Comparison of ENCODE assay signal across 2 cellular contexts in the genomic region with DNA sequence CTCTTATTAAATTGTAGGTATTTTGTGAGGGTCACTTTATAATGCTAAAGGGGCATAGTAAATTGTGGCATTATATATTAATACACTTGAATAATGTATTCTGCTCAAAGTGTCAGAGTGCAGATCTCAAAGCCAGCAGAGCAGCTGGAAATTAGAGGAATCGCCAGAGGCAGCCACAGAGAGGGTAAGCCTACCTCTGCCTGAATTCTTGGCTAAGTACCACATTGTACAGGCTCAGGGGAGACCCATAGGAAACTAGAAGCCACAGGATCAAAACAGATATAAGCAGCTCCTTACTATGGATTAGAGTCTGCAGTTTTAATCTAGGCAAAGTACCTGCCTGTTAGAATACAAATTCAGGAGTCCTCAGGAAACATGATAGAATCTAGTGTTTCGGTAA.
TF ChIP-seq lines count a peak whose summit lies in the region.

No MANE protein-coding gene starts in this region.

TF ChIP-seq in SK-N-SH, 30 proteins besides CTCF, POLR2A, EP300 and RAD21 (continued from another document):
- TF ChIP-seq, protein P1, sequence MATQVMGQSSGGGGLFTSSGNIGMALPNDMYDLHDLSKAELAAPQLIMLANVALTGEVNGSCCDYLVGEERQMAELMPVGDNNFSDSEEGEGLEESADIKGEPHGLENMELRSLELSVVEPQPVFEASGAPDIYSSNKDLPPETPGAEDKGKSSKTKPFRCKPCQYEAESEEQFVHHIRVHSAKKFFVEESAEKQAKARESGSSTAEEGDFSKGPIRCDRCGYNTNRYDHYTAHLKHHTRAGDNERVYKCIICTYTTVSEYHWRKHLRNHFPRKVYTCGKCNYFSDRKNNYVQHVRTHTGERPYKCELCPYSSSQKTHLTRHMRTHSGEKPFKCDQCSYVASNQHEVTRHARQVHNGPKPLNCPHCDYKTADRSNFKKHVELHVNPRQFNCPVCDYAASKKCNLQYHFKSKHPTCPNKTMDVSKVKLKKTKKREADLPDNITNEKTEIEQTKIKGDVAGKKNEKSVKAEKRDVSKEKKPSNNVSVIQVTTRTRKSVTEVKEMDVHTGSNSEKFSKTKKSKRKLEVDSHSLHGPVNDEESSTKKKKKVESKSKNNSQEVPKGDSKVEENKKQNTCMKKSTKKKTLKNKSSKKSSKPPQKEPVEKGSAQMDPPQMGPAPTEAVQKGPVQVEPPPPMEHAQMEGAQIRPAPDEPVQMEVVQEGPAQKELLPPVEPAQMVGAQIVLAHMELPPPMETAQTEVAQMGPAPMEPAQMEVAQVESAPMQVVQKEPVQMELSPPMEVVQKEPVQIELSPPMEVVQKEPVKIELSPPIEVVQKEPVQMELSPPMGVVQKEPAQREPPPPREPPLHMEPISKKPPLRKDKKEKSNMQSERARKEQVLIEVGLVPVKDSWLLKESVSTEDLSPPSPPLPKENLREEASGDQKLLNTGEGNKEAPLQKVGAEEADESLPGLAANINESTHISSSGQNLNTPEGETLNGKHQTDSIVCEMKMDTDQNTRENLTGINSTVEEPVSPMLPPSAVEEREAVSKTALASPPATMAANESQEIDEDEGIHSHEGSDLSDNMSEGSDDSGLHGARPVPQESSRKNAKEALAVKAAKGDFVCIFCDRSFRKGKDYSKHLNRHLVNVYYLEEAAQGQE (IDR thresholded peaks at IDR 0.05; ENCODE audit: low read depth, low read length) = no peak

TF ChIP-seq in SK-N-SH treated with all-trans-retinoic acid at 6 μM for 48 hours, 23 proteins besides CTCF, POLR2A, EP300 and RAD21 (continued from another document):
- TF ChIP-seq, protein P2, sequence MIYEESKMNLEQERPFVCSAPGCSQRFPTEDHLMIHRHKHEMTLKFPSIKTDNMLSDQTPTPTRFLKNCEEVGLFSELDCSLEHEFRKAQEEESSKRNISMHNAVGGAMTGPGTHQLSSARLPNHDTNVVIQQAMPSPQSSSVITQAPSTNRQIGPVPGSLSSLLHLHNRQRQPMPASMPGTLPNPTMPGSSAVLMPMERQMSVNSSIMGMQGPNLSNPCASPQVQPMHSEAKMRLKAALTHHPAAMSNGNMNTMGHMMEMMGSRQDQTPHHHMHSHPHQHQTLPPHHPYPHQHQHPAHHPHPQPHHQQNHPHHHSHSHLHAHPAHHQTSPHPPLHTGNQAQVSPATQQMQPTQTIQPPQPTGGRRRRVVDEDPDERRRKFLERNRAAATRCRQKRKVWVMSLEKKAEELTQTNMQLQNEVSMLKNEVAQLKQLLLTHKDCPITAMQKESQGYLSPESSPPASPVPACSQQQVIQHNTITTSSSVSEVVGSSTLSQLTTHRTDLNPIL (CRISPR knock-in tag; IDR thresholded peaks at IDR 0.05; ENCODE audit: low read depth) = no peak
- no peak for TF ChIP-seq ZNF8 (CRISPR knock-in tag; IDR thresholded peaks at IDR 0.05)
TF ChIP-seq in SK-N-SH treated with all-trans-retinoic acid at 6 μM for 48 hours: peak in this region for 0.
